ENCODE assay signal across 10 cellular contexts in genomic region chr4:182560358-182560757, GRCh38.
A peak's percentile ranks its signal among the peaks of the same experiment; 100 is the strongest.
DNase-seq lines count a peak whose midpoint lies in the region; ATAC-seq and TF ChIP-seq lines count a peak whose summit lies in the region.
"Had no signal": no experiment of that assay in that cellular context is flagged by ENCODE, and none has a peak within 500 bp of the region (broad histone marks: within the 10 kb centered on the region; RNA-seq: fewer than 3 reads in every experiment).

No MANE protein-coding gene starts in this region.

- H3K27ac ChIP-seq in mesendoderm (ENCODE audit: low read depth, low read length) = no peak overlapping the region
- no peak overlapping the region for H3K27ac ChIP-seq in stomach
- H3K27ac ChIP-seq in ascending aorta = no peak overlapping the region
- no peak overlapping the region for H3K27ac ChIP-seq in PC-9
- H3K27ac ChIP-seq: dorsolateral prefrontal cortex, VCaP had no signal

- H3K79me1 ChIP-seq in mesendoderm (ENCODE audit: low read length) = peaks cover 6% of the 10 kb centered on the region

- H3K4me3 ChIP-seq in astrocyte of the spinal cord (ENCODE audit: low read depth, low read length) = peak overlapping the region; percentile 14
- no peak overlapping the region for H3K4me3 ChIP-seq in mesendoderm (ENCODE audit: low read length)
- no peak overlapping the region for H3K4me3 ChIP-seq in stomach
- H3K4me3 ChIP-seq in ascending aorta = no peak overlapping the region
- H3K4me3 ChIP-seq in PC-9 = no peak overlapping the region
- H3K4me3 ChIP-seq: dorsolateral prefrontal cortex had no signal

- H2AK5ac ChIP-seq in mesendoderm (ENCODE audit: low read length) = no peak overlapping the region

- no peak overlapping the region for H3K4ac ChIP-seq in mesendoderm (ENCODE audit: low read depth, low read length)

- no peak overlapping the region for H3K56ac ChIP-seq in mesendoderm (ENCODE audit: low read length)

- H3K23ac ChIP-seq in mesendoderm (ENCODE audit: low read length) = no peak overlapping the region

- TF ChIP-seq POLR2A in stomach (IDR thresholded peaks at IDR 0.05) = no peak

- H2BK5ac ChIP-seq in mesendoderm (ENCODE audit: low read length) = no peak overlapping the region

- no peaks in the 10 kb centered on the region for H3K9me2 ChIP-seq in PC-9 (ENCODE audit: insufficient read depth)

- H3K36me3 Mint-ChIP-seq in activated naive CD4-positive, alpha-beta T cell treated with anti-CD3 and anti-CD28 coated beads, Interleukin-2, amount 50 U/mL, for 72 hours = no peaks in the 10 kb centered on the region

- peak; percentile 59 for DNase-seq in Caki2 (ENCODE audit: low read depth)
- DNase-seq in astrocyte of the spinal cord (ENCODE audit: low read depth, low spot score) = peak; percentile 71
- DNase-seq in mesendoderm = peak; percentile 98
- DNase-seq in stomach = no peak
- DNase-seq in activated naive CD4-positive, alpha-beta T cell treated with anti-CD3 and anti-CD28 coated beads, Interleukin-2, amount 50 U/mL, for 72 hours (ENCODE audit: low spot score in 2 of 2) = no peak
- no peak for DNase-seq in ascending aorta (ENCODE audit: low spot score in 2 of 2)
- no peak for DNase-seq in PC-9
- DNase-seq: dorsolateral prefrontal cortex had no signal

- no peak overlapping the region for H3K27ac Mint-ChIP-seq in activated naive CD4-positive, alpha-beta T cell treated with anti-CD3 and anti-CD28 coated beads, Interleukin-2, amount 50 U/mL, for 72 hours

- no peak; the same call in 1 of the 2 replicates for TF ChIP-seq RAD21 in Ishikawa (IDR thresholded peaks at IDR 0.05; ENCODE audit: low read depth)

- no peak overlapping the region for H2BK15ac ChIP-seq in mesendoderm (replicated peaks; ENCODE audit: low read depth)

- no peaks in the 10 kb centered on the region for H4K20me1 ChIP-seq in PC-9 (ENCODE audit: insufficient read depth)

- TF ChIP-seq CTCF in astrocyte of the spinal cord (IDR thresholded peaks at IDR 0.05; ENCODE audit: low read depth, low read length) (peak; percentile 45), stomach (IDR thresholded peaks at IDR 0.05) (no peak), ascending aorta (IDR thresholded peaks at IDR 0.05) (no peak), PC-9 (conservative IDR thresholded peaks at IDR 0.05) (no peak)

- no peaks in the 10 kb centered on the region for H3K36me3 ChIP-seq in mesendoderm (ENCODE audit: control insufficient read depth, insufficient read depth, low read length)
- H3K36me3 ChIP-seq in stomach = no peaks in the 10 kb centered on the region
- H3K36me3 ChIP-seq in ascending aorta = no peaks in the 10 kb centered on the region
- H3K36me3 ChIP-seq in PC-9 (ENCODE audit: low read depth) = no peaks in the 10 kb centered on the region

- no peak overlapping the region for H4K8ac ChIP-seq in mesendoderm (ENCODE audit: low read depth, low read length)

- WGBS in mesendoderm (ENCODE audit: extremely low coverage, insufficient coverage, low lambda C conversion rate) = no CpG with 5 or more reads among the region's 4 CpGs
- 29 to 59% (median 47%) methylated on average over 4 of the region's 4 CpGs for WGBS in stomach, 5 donors

- H3K79me2 ChIP-seq in mesendoderm (ENCODE audit: control insufficient read depth, insufficient read depth, low read length) (peaks cover 1% of the 10 kb centered on the region), PC-9 (ENCODE audit: low read depth) (no peaks in the 10 kb centered on the region)

- H3K9ac ChIP-seq in mesendoderm (ENCODE audit: low read length) = no peak overlapping the region

- H3K4me2 ChIP-seq in mesendoderm (ENCODE audit: low read length) (no peak overlapping the region), PC-9 (no peak overlapping the region)

- in situ Hi-C loops in Caki2 (cut with HindIII; ENCODE audit: low pct_unique_long_range_greater_than_20kb, low sequenced_read_pairs) = no loop called here
- in situ Hi-C loops in astrocyte of the spinal cord (cut with HindIII; ENCODE audit: low sequenced_read_pairs) = no loop called here

- no peak overlapping the region for H4K5ac ChIP-seq in mesendoderm (ENCODE audit: low read length)

- H3K9me3 ChIP-seq in stomach (no peaks in the 10 kb centered on the region), ascending aorta (no peaks in the 10 kb centered on the region), PC-9 (ENCODE audit: insufficient read depth, low read depth) (no peaks in the 10 kb centered on the region)

- intact Hi-C loops in stomach (cut with DNase I; ENCODE audit: low total_unique reads) (no loop called here), ascending aorta (cut with DNase I) (no loop called here), PC-9 (cut with micrococcal nuclease; ENCODE audit: unreplicated experiment) (no loop called here)

- POLR2A ChIA-PET in PC-9 (lab: Charles Lee; ENCODE audit: unreplicated experiment) = no interaction called here

- ATAC-seq in activated naive CD4-positive, alpha-beta T cell treated with anti-CD3 and anti-CD28 coated beads, Interleukin-2, amount 50 U/mL, for 72 hours = no peak

- H2BK120ac ChIP-seq in mesendoderm (ENCODE audit: low read depth, low read length) = no peak overlapping the region

- CTCF ChIA-PET in PC-9 (lab: Charles Lee) = no interaction called here

- no peaks in the 10 kb centered on the region for H3K9me3 Mint-ChIP-seq in activated naive CD4-positive, alpha-beta T cell treated with anti-CD3 and anti-CD28 coated beads, Interleukin-2, amount 50 U/mL, for 72 hours

- peaks cover 13% of the 10 kb centered on the region for H3K4me1 ChIP-seq in mesendoderm (ENCODE audit: control insufficient read depth, low read depth, low read length)
- peaks cover 0 to 8% (median 2%) of the 10 kb centered on the region in 4 donors for H3K4me1 ChIP-seq in stomach
- H3K4me1 ChIP-seq in ascending aorta = no peaks in the 10 kb centered on the region
- no peaks in the 10 kb centered on the region for H3K4me1 ChIP-seq in PC-9 (replicated peaks; ENCODE audit: insufficient read depth)

- no TSS peak for BruUV-seq in PC-9 (replicated peaks; lab: Mats Ljungman, UMichigan)

- no peak overlapping the region for H3K18ac ChIP-seq in mesendoderm (ENCODE audit: low read length)

- no peaks in the 10 kb centered on the region for H3F3A ChIP-seq in PC-9 (ENCODE audit: insufficient read depth, low read depth)

- no peak overlapping the region for H2AFZ ChIP-seq in PC-9

- H3K27me3 ChIP-seq in mesendoderm (ENCODE audit: insufficient read depth, low read length, poor library complexity) (no peaks in the 10 kb centered on the region), stomach (no peaks in the 10 kb centered on the region), ascending aorta (no peaks in the 10 kb centered on the region), PC-9 (ENCODE audit: insufficient read depth, low read depth) (0 out of 2 replicates have a peak, but pooled peaks cover 4% of the 10 kb centered on the region)

- TF ChIP-seq EP300 in Ishikawa (IDR thresholded peaks at IDR 0.05; ENCODE audit: borderline replicate concordance) (peak; percentile 68; the same call in 1 of the 2 replicates), stomach (IDR thresholded peaks at IDR 0.05) (no peak)

TF ChIP-seq in Ishikawa, 13 proteins besides CTCF, POLR2A, EP300 and RAD21:
- TF ChIP-seq TAF1 (IDR thresholded peaks at IDR 0.05; ENCODE audit: low read depth) (no peak), TCF12 (IDR thresholded peaks at IDR 0.05; ENCODE audit: low read depth) (0 out of 2 replicates have a peak, but pooled peaks have one; percentile 54), CEBPB (IDR thresholded peaks at IDR 0.05) (no peak), FOXM1 (IDR thresholded peaks at IDR 0.05; ENCODE audit: borderline replicate concordance, low read depth) (no peak), NFIC (IDR thresholded peaks at IDR 0.05) (peak; percentile 24; the same call in 1 of the 2 replicates)

Comparison
In these comparisons a context has a peak if more than half of its experiments do, and no peak if none do; other contexts are left out.
1. DNase-seq: peak in Caki2 (single experiment), astrocyte of the spinal cord (single experiment) and mesendoderm (single experiment); none in stomach (single experiment), activated naive CD4-positive, alpha-beta T cell treated with anti-CD3 and anti-CD28 coated beads, Interleukin-2, amount 50 U/mL, for 72 hours (0 of 2), ascending aorta (0 of 2) and PC-9 (0 of 2).